ENCODE assay signal across 14 cellular contexts in genomic region chr15:68776477-68777270, GRCh38. TPM values are rescaled to one million over a fixed set of nuclear protein-coding genes. Genes with fewer than 3 reads are reported as not detected.
DNase-seq lines count a peak whose midpoint lies in the region; FAIRE-seq and TF ChIP-seq lines count a peak whose summit lies in the region.
"Had no signal": no experiment of that assay in that cellular context is flagged by ENCODE, and none has a peak within 500 bp of the region (broad histone marks: within the 10 kb centered on the region; RNA-seq: fewer than 3 reads in every experiment).

No MANE protein-coding gene starts in this region.

- no peak overlapping the region for H3K4ac ChIP-seq in H1 (replicated peaks; ENCODE audit: insufficient read length, low read depth, low read length)

- TF ChIP-seq RAD21 in H1 (IDR thresholded peaks at IDR 0.05 in 1 of 2, conservative IDR thresholded peaks at IDR 0.05 in 1 of 2; ENCODE audit: low read depth in 2 of 2, low read length in 2 of 2), result no peak

- 0 out of 2 replicates have a peak overlapping the region, but pooled peaks have one; percentile 40 for H2BK5ac ChIP-seq in H1 (ENCODE audit: low read depth, low read length)

- peaks cover 6 to 9% (median 8%) of the 10 kb centered on the region in 7 donors for H3K9me3 Mint-ChIP-seq in CD14-positive monocyte
- peaks cover 2% of the 10 kb centered on the region for H3K9me3 Mint-ChIP-seq in progenitor cell of endocrine pancreas (ENCODE audit: low read depth)
- H3K9me3 Mint-ChIP-seq: T-helper 1 cell treated with Interleukin-12 subunit alpha and Interleukin-12 subunit beta and Interleukin-4 antibody, amounts not matched to agents 30 μg/mL and 1 μg/mL, for 36 hours had no signal

- no peak overlapping the region for H4K5ac ChIP-seq in H1 (ENCODE audit: insufficient read length, low read depth, low read length)

- no peaks in the 10 kb centered on the region for H3K23me2 ChIP-seq in H1 (ENCODE audit: low read depth, low read length)

- peaks cover 3% of the 10 kb centered on the region; the same call in 1 of the 2 replicates for H3K36me3 ChIP-seq in KMS-11 (ENCODE audit: insufficient read depth)
- peaks cover 7 to 38% (median 18%) of the 10 kb centered on the region in 4 experiments; a peak in 6 of 8 replicates for H3K36me3 ChIP-seq in H1 (ENCODE audit: control insufficient read depth in 2 of 4, insufficient read depth in 4 of 4, low read length in 3 of 4)
- peaks cover 40% of the 10 kb centered on the region for H3K36me3 ChIP-seq in A673 (ENCODE audit: insufficient read depth, low read length, poor library complexity, severe bottlenecking)

- no peaks in the 10 kb centered on the region for H3K9me3 ChIP-seq in H1 (ENCODE audit: insufficient read depth in 2 of 2, low read depth in 1 of 2, low read length in 1 of 2)
- no peaks in the 10 kb centered on the region for H3K9me3 ChIP-seq in A673 (ENCODE audit: low read depth, low read length, poor library complexity, severe bottlenecking)

- H3K79me2 ChIP-seq in KMS-11 (ENCODE audit: insufficient read depth, low read depth) (no peaks in the 10 kb centered on the region), H1 (ENCODE audit: control insufficient read depth in 1 of 2, insufficient read depth in 2 of 2, low read length in 2 of 2) (no peaks in the 10 kb centered on the region)

- peaks cover 47% of the 10 kb centered on the region for H3K4me1 Mint-ChIP-seq in CD14-positive monocyte
- H3K4me1 Mint-ChIP-seq in progenitor cell of endocrine pancreas (ENCODE audit: low read depth), result no peaks in the 10 kb centered on the region

- peak; percentile 12 to 16; a peak in 2 of 3 replicates for TF ChIP-seq POLR2A in H1 (IDR thresholded peaks at IDR 0.05; ENCODE audit: control extremely low read depth in 1 of 2, low read depth in 2 of 2, low read length in 2 of 2)

- peaks cover 47% of the 10 kb centered on the region for H3K4me1 ChIP-seq in KMS-11 (ENCODE audit: low read depth, poor library complexity, severe bottlenecking)
- H3K4me1 ChIP-seq in H1 (replicated peaks in 1 of 4; ENCODE audit: control insufficient read depth in 3 of 4, insufficient read depth in 4 of 4, low read length in 3 of 4), result peaks cover 0 to 4% (median 0%) of the 10 kb centered on the region in 4 experiments; a peak in 1 of 7 replicates
- H3K4me1 ChIP-seq in A673 (ENCODE audit: insufficient read depth, low read length, poor library complexity, severe bottlenecking), result no peaks in the 10 kb centered on the region

- H3K4me2 ChIP-seq in KMS-11 (peak overlapping the region; percentile 7; the same call in 1 of the 2 replicates), H1 (ENCODE audit: insufficient read depth in 1 of 2, low read depth in 2 of 2, low read length in 2 of 2) (no peak overlapping the region)

- H2AFZ ChIP-seq in KMS-11 (ENCODE audit: low read depth), result no peak overlapping the region
- no peak overlapping the region for H2AFZ ChIP-seq in H1 (ENCODE audit: low read length)

- 93% methylated on average over 10 of the region's 10 CpGs; no CpG with 5 or more reads in 1 of the 2 experiments for WGBS in H1 (ENCODE audit: extremely low coverage in 1 of 2, insufficient coverage in 1 of 2, insufficient read length in 1 of 2, insufficient replicate concordance in 2 of 2, low coverage in 1 of 2, low lambda C conversion rate in 2 of 2, missing lambda C conversion rate in 1 of 2), 2 experiments

- no peak overlapping the region for H3K4me3 ChIP-seq in KMS-11 (IDR thresholded peaks at IDR 0.05; ENCODE audit: insufficient read depth, low read depth, low read length)
- no peak overlapping the region for H3K4me3 ChIP-seq in H1 (ENCODE audit: extremely low read depth in 1 of 4, insufficient read depth in 2 of 4, low read depth in 3 of 4, low read length in 4 of 4)
- no peak overlapping the region for H3K4me3 ChIP-seq in A673 (ENCODE audit: low read depth, low read length, poor library complexity, severe bottlenecking)

- H3K27me3 Mint-ChIP-seq in CD14-positive monocyte (ENCODE audit: low read depth in 3 of 3), result peaks cover 0 to 2% (median 1%) of the 10 kb centered on the region in 3 donors
- peaks cover 5% of the 10 kb centered on the region for H3K27me3 Mint-ChIP-seq in progenitor cell of endocrine pancreas

- no peak overlapping the region for H2BK12ac ChIP-seq in H1 (ENCODE audit: low read depth, low read length)

- no TSS peak for BruUV-seq in A673 (replicated peaks; lab: Mats Ljungman, UMichigan)

- no peak overlapping the region for H4K8ac ChIP-seq in H1 (ENCODE audit: extremely low read depth, insufficient read depth, low read length)

- H3K36me3 Mint-ChIP-seq in CD14-positive monocyte (peaks cover 37 to 40% of the 10 kb centered on the region in 2 donors), progenitor cell of endocrine pancreas (ENCODE audit: insufficient read depth) (peaks cover 25% of the 10 kb centered on the region)

- CTCF ChIA-PET in H1 (lab: Charles Lee; ENCODE audit: partially characterized antibody) (interaction anchor here (0.7 to 2.4 kb wide), 3 partner anchors 22 to 227 kb away, joined by 4 to 7 read pairs (median 5); no protein-coding TSS in a partner anchor), A673 (lab: Charles Lee) (no interaction called here)

- no peak overlapping the region for H3K23ac ChIP-seq in H1 (ENCODE audit: insufficient read length)

- no peak overlapping the region for H2BK120ac ChIP-seq in H1 (replicated peaks; ENCODE audit: low read depth, low read length)

- H3K56ac ChIP-seq in H1 (replicated peaks; ENCODE audit: insufficient read length, low read depth, low read length), result no peak overlapping the region

- H3K79me1 ChIP-seq in H1 (ENCODE audit: low read depth, low read length), result no peaks in the 10 kb centered on the region

- POLR2A ChIA-PET in H1 (lab: Charles Lee; ENCODE audit: partially characterized antibody) (interaction anchor here (0.7 to 2.1 kb wide), 8 partner anchors 11 to 99 kb away, joined by 3 to 7 read pairs (median 4); partner anchors contain the start of gene ANP32A), A673 (lab: Charles Lee; ENCODE audit: low non-redundant PET) (no interaction called here)

- H3K14ac ChIP-seq in H1 (ENCODE audit: insufficient read length), result no peak overlapping the region

- no peaks in the 10 kb centered on the region for H3K27me3 ChIP-seq in KMS-11 (ENCODE audit: insufficient read depth, low read depth)
- H3K27me3 ChIP-seq in H1 (replicated peaks in 1 of 4; ENCODE audit: control insufficient read depth in 3 of 4, extremely low read depth in 1 of 4, insufficient read depth in 3 of 4, low read length in 3 of 4), result no peaks in the 10 kb centered on the region
- H3K27me3 ChIP-seq in A673 (replicated peaks; ENCODE audit: insufficient read depth, low read depth, low read length, poor library complexity), result no peaks in the 10 kb centered on the region

- H2BK20ac ChIP-seq in H1 (ENCODE audit: low read length), result no peak overlapping the region

- no peak for TF ChIP-seq EP300 in H1 (IDR thresholded peaks at IDR 0.05; ENCODE audit: borderline replicate concordance in 1 of 2, low read depth in 2 of 2, low read length in 2 of 2)

- H4K20me1 ChIP-seq in KMS-11 (ENCODE audit: insufficient read depth) (no peaks in the 10 kb centered on the region), H1 (replicated peaks in 1 of 2; ENCODE audit: control insufficient read depth in 1 of 2, insufficient read depth in 2 of 2, low read length in 2 of 2) (peaks cover 0 to 2% of the 10 kb centered on the region in 2 experiments)

- H2AK5ac ChIP-seq in H1 (ENCODE audit: low read depth, low read length), result no peak overlapping the region

- TF ChIP-seq CTCF in CD14-positive monocyte (IDR thresholded peaks at IDR 0.05) (no peak), KMS-11 (conservative IDR thresholded peaks at IDR 0.05; ENCODE audit: low read depth, low read length) (no peak), H1 (IDR thresholded peaks at IDR 0.05; ENCODE audit: control extremely low read depth in 1 of 3, insufficient read depth in 1 of 3, low read depth in 1 of 3, low read length in 3 of 3) (no peak), progenitor cell of endocrine pancreas (IDR thresholded peaks at IDR 0.05; ENCODE audit: unreplicated experiment) (no peak), A673 (conservative IDR thresholded peaks at IDR 0.05; ENCODE audit: low read depth, low read length) (no peak)

- H2BK15ac ChIP-seq in H1 (ENCODE audit: low read length), result no peak overlapping the region

- no peak overlapping the region for H3K18ac ChIP-seq in H1 (ENCODE audit: extremely low read depth, low read length)

- H3K9ac ChIP-seq in KMS-11 (no peak overlapping the region), H1 (replicated peaks in 1 of 4; ENCODE audit: extremely low read depth in 1 of 4, low read depth in 3 of 4, low read length in 3 of 4) (no peak overlapping the region)

- H3K27ac Mint-ChIP-seq in CD14-positive monocyte (peak overlapping the region; percentile 24 to 86 (median 83)), progenitor cell of endocrine pancreas (peak overlapping the region; percentile 82)
- H3K27ac Mint-ChIP-seq: T-helper 1 cell treated with Interleukin-12 subunit alpha and Interleukin-12 subunit beta and Interleukin-4 antibody, amounts not matched to agents 30 μg/mL and 1 μg/mL, for 36 hours had no signal

- intact Hi-C loops in CD14-positive monocyte (cut with micrococcal nuclease), result no loop called here
- intact Hi-C loops in A673 (cut with micrococcal nuclease; ENCODE audit: unreplicated experiment), result no loop called here

- H3K4me3 Mint-ChIP-seq in CD14-positive monocyte, result no peak overlapping the region
- no peak overlapping the region for H3K4me3 Mint-ChIP-seq in progenitor cell of endocrine pancreas (ENCODE audit: low read depth)
- H3K4me3 Mint-ChIP-seq: T-helper 1 cell treated with Interleukin-12 subunit alpha and Interleukin-12 subunit beta and Interleukin-4 antibody, amounts not matched to agents 30 μg/mL and 1 μg/mL, for 36 hours had no signal

- DNase-seq in CD14-positive monocyte (ENCODE audit: low spot score) (no peak), H1 (ENCODE audit: low read depth in 1 of 2, low spot score in 2 of 2) (peak in 1 of 2 experiments; percentile 43), progenitor cell of endocrine pancreas (ENCODE audit: low spot score, unreplicated experiment) (no peak), A673 (ENCODE audit: low spot score) (no peak), hepatic stellate cell (ENCODE audit: low spot score) (no peak)
- no peak for DNase-seq in stimulated activated CD4-positive, alpha-beta T cell treated with anti-CD3 and anti-CD28 coated beads, Interleukin-12 subunit alpha, Interleukin-12 subunit beta, amount 100 ng/mL, for 4 hours
- DNase-seq in stimulated activated CD8-positive, alpha-beta memory T cell treated with anti-CD3 and anti-CD28 coated beads, Interleukin-4, amount 100 ng/mL, for 48 hours, result no peak
- DNase-seq: dermis blood vessel endothelial cell; NCI-H2081; stimulated activated CD4-positive, alpha-beta T cell treated with anti-CD3 and anti-CD28 coated beads, Interleukin-15, amount 100 ng/mL, for 24 hours had no signal

- FAIRE-seq in H1 (lab: Jason Lieb, UNC), result no peak
- FAIRE-seq: keratinocyte had no signal

- H4K91ac ChIP-seq in H1 (replicated peaks; ENCODE audit: insufficient read length, low read length), result no peak overlapping the region

- H3K27ac ChIP-seq in KMS-11 (no peak overlapping the region), H1 (ENCODE audit: low read depth, low read length) (no peak overlapping the region), A673 (ENCODE audit: low read depth, low read length, poor library complexity, severe bottlenecking) (no peak overlapping the region)
- H3K27ac ChIP-seq: C4-2B had no signal

RNA-seq across cellular contexts. Expression of gene ANP32A, which starts 44.0 kb away (rescaled TPM):
- polyA plus RNA-seq in CD14-positive monocyte (10 to 100 TPM; 86.8 to 98.8 TPM), H1 (2011; rRNA removed) (46.8 and 70.8 TPM in 2 replicates)
- total RNA-seq in H1 (2021; fragmentation: NEBNext Ultra II Directional; extraction: Animal tissue kit (Norgen Biotek cat#: 25700)), result 284 and 295 TPM in 2 replicates
- polyA plus RNA-seq in H1 (2011; cell fraction: cytosol; rRNA removed), result 114 TPM
- 28.3 TPM for polyA plus RNA-seq in H1 (2011; cell fraction: nucleus; rRNA removed)
- 332 to 427 TPM (median 351 TPM) in 4 replicates for polyA plus RNA-seq in H1 (2012, experiment 1 of 2)
- 153 TPM for polyA plus RNA-seq in H1 (2012, experiment 2 of 2)
- polyA plus RNA-seq in H1 (2013, experiment 1 of 2), result 224 TPM
- polyA plus RNA-seq in H1 (2013, experiment 2 of 2), result 234 TPM
- 51.5 and 75.1 TPM in 2 replicates for polyA minus RNA-seq in H1 (2011; rRNA and poly(A)+ RNA removed)
- 79.9 TPM for polyA minus RNA-seq in H1 (2011; cell fraction: cytosol; rRNA and poly(A)+ RNA removed)
- polyA minus RNA-seq in H1 (2011; cell fraction: nucleus; rRNA and poly(A)+ RNA removed), result 51.2 TPM
- total RNA-seq in progenitor cell of endocrine pancreas (263 and 279 TPM in 2 replicates), A673 (2021) (331 and 370 TPM in 2 replicates)
